Comparison of ENCODE assay signal across 26 cellular contexts in the genomic region with DNA sequence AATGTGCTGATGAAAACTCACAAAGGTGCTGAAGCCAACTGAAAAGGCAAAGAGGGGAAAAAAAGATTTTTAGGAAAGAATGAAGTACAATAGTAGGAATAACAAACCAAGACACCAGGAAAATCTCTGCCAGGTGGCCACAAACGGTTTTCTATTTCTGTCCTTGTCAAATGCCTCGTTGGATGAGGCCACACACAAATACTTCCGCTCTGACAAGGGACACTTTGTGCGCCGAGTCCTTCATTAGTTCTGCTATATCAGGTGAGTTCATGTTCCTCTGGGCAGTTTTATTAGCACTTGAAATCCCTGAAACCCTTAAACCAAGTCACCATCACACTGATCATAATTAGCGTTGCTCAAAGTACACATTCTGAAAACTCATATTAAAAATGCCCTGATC.
"Had no signal": no experiment of that assay in that cellular context is flagged by ENCODE, and none has a peak within 500 bp of the region (broad histone marks: within the 10 kb centered on the region; RNA-seq: fewer than 3 reads in every experiment).

No MANE protein-coding gene starts in this region.

- H3K27ac Mint-ChIP-seq: activated CD4-positive, alpha-beta memory T cell treated with anti-CD3 and anti-CD28 coated beads for 36 hours; activated CD4-positive, alpha-beta T cell treated with anti-CD3 and anti-CD28 coated beads for 36 hours; activated naive CD4-positive, alpha-beta T cell treated with anti-CD3 and anti-CD28 coated beads for 36 hours; activated naive CD4-positive, alpha-beta T cell treated with anti-CD3 and anti-CD28 coated beads, Interleukin-2, amount 50 U/mL, for 72 hours; activated T-helper 1 cell treated with anti-CD3 and anti-CD28 coated beads, Interleukin-12 subunit alpha, Interleukin-12 subunit beta, Interleukin-2, Interleukin-4 antibody, amounts not matched to agents 30 ng/mL and 10 ng/mL and 1 ng/mL, durations not matched to agents 14 hours and 24 hours and 36 hours had no signal

- H3K27me3 ChIP-seq: adrenal gland, body of pancreas, breast epithelium had no signal

- H3K4me2 ChIP-seq: PC-9 had no signal

- H3K36me3 Mint-ChIP-seq: activated CD4-positive, alpha-beta memory T cell treated with anti-CD3 and anti-CD28 coated beads for 36 hours; activated naive CD4-positive, alpha-beta T cell treated with anti-CD3 and anti-CD28 coated beads, Interleukin-2, amount 50 U/mL, for 72 hours had no signal

- H2AFZ ChIP-seq: PC-9 had no signal

- H3K4me3 Mint-ChIP-seq: activated CD4-positive, alpha-beta memory T cell treated with anti-CD3 and anti-CD28 coated beads for 36 hours; activated CD4-positive, alpha-beta T cell treated with anti-CD3 and anti-CD28 coated beads for 36 hours; activated naive CD4-positive, alpha-beta T cell treated with anti-CD3 and anti-CD28 coated beads for 36 hours; activated T-cell treated with anti-CD3 and anti-CD28 coated beads, Interleukin-2, amount 50 U/mL, for 4 hours; activated T-helper 1 cell treated with anti-CD3 and anti-CD28 coated beads, Interleukin-12 subunit alpha, Interleukin-12 subunit beta, Interleukin-2, Interleukin-4 antibody, amounts not matched to agents 30 ng/mL and 10 ng/mL and 1 ng/mL, durations not matched to agents 14 hours and 24 hours and 36 hours had no signal

- H3K4me1 Mint-ChIP-seq: activated CD4-positive, alpha-beta T cell treated with anti-CD3 and anti-CD28 coated beads for 36 hours had no signal

- H3K9me3 Mint-ChIP-seq: activated CD4-positive, alpha-beta memory T cell treated with anti-CD3 and anti-CD28 coated beads for 36 hours; activated naive CD4-positive, alpha-beta T cell treated with anti-CD3 and anti-CD28 coated beads for 36 hours; activated naive CD4-positive, alpha-beta T cell treated with anti-CD3 and anti-CD28 coated beads, Interleukin-2, amount 50 U/mL, for 72 hours; activated T-helper 1 cell treated with anti-CD3 and anti-CD28 coated beads, Interleukin-12 subunit alpha, Interleukin-12 subunit beta, Interleukin-2, Interleukin-4 antibody, amounts not matched to agents 30 ng/mL and 10 ng/mL and 1 ng/mL, durations not matched to agents 14 hours and 24 hours and 36 hours had no signal

- H3K4me1 ChIP-seq: adrenal gland, breast epithelium had no signal

- H3K36me3 ChIP-seq: adrenal gland, breast epithelium had no signal

- H3K4me3 ChIP-seq: adrenal gland, body of pancreas, breast epithelium, PC-9, SK-N-MC had no signal

- H3K27ac ChIP-seq: adrenal gland, body of pancreas, breast epithelium, PC-9, RWPE1, SK-N-MC had no signal

- H3K9me3 ChIP-seq: adrenal gland, body of pancreas had no signal

- DNase-seq: activated CD4-positive, alpha-beta memory T cell treated with anti-CD3 and anti-CD28 coated beads for 36 hours; activated CD4-positive, alpha-beta T cell treated with anti-CD3 and anti-CD28 coated beads for 36 hours; activated CD4-positive, alpha-beta T cell treated with anti-CD3 and anti-CD28 coated beads, Interleukin-2, amount 50 U/mL, for 1 hour; activated CD8-positive, alpha-beta memory T cell treated with anti-CD3 and anti-CD28 coated beads, Interleukin-2, amount 50 U/mL, for 4 hours; activated gamma-delta T cell treated with Interleukin-2 at 50 U/mL for 16 hours; activated naive CD4-positive, alpha-beta T cell treated with anti-CD3 and anti-CD28 coated beads for 36 hours; activated T-cell treated with anti-CD3 and anti-CD28 coated beads for 4 hours; activated T-cell treated with anti-CD3 and anti-CD28 coated beads, Interleukin-2, amount 50 U/mL, for 4 hours; adrenal gland; body of pancreas; NCI-H1092 treated with DMSO at 0.1 percent for 48 hours; NCI-H1417; NCI-H187 treated with DMSO at 0.1 percent for 48 hours; NCI-H2081; NCI-H226; NCI-H446 treated with DMSO at 0.1 percent for 48 hours; NCI-H526; NCI-H748 treated with DMSO at 0.1 percent for 48 hours; PC-9; SIG-M5; T1000 had no signal

- ATAC-seq: activated CD4-positive, alpha-beta T cell treated with anti-CD3 and anti-CD28 coated beads for 36 hours; activated naive CD4-positive, alpha-beta T cell treated with anti-CD3 and anti-CD28 coated beads, Interleukin-2, amount 50 U/mL, for 72 hours; activated T-cell treated with anti-CD3 and anti-CD28 coated beads, Interleukin-2, amount 50 U/mL, for 4 hours; body of pancreas had no signal
